In the genomic region with DNA sequence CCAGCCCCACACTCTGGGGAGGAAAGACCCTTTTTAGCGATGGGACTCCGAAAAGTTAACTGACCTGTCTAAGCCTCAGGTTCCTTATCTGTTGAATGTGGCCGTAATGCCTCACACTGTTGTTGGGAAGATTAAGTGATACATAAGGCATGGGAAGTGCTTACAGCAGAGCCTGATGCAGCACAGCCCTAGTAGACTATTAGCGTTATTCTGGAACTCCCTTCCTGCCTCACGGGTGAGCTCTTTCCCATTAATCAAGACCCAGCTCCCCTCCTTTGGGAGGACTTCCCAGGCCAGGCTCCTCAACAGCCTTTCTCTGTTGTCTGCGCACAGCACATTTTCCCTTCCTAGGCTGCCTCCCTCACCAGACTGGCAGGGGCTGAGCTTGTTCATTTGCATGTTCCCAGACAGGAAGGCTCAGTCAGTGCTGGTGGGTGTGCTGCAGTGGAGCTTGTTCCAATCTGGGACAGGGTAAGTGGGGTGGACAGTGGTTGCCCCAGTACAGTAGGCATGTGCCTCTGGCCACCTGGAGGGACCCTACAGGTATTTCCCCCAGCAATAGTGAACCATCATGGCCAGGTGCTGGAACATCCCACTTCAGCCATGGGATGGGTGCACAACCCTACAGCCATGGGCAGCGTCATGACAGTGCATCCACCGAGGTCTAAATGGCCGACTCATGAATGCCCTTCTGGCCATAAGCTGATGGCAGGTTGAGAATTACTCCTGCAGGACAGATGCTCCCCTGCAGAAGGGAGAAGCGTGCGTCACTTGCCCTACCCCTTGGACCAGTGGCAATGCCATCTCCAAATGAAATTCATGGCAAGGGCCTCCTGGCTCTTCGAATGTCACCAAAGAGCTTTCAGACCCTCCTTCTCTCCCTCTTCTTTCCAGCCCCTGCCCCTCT, we compare ENCODE assay signal across 9 cellular contexts. TPM values are rescaled to one million over a fixed set of nuclear protein-coding genes. Genes with fewer than 3 reads are reported as not detected.
DNase-seq lines count a peak whose midpoint lies in the region; ATAC-seq and TF ChIP-seq lines count a peak whose summit lies in the region.
"Had no signal": no experiment of that assay in that cellular context is flagged by ENCODE, and none has a peak within 500 bp of the region (broad histone marks: within the 10 kb centered on the region; RNA-seq: fewer than 3 reads in every experiment).

No MANE protein-coding gene starts in this region.

- H3K36me3 Mint-ChIP-seq in CD14-positive monocyte, result no peaks in the 10 kb centered on the region
- H3K36me3 Mint-ChIP-seq in activated CD4-positive, alpha-beta memory T cell treated with anti-CD3 and anti-CD28 coated beads for 36 hours, result no peaks in the 10 kb centered on the region

- DNase-seq in CD14-positive monocyte (ENCODE audit: low spot score) (no peak), left colon (no peak), NCI-H2227 treated with DMSO at 0.1 percent for 48 hours (lab: John Stamatoyannopoulos, UW) (no peak), NCI-H2029 treated with DMSO at 0.1 percent for 48 hours (lab: John Stamatoyannopoulos, UW) (no peak), NCI-H2107 (lab: John Stamatoyannopoulos, UW) (no peak), NOMO-1 treated with dmso at 0.1 percent for 144 hours (lab: John Stamatoyannopoulos, UW; ENCODE audit: unreplicated experiment) (no peak)
- peak; percentile 52 for DNase-seq in activated CD4-positive, alpha-beta memory T cell treated with anti-CD3 and anti-CD28 coated beads for 36 hours
- DNase-seq: NCI-H69 had no signal

- peak overlapping the region; percentile 88 to 96 (median 95) for H3K27ac Mint-ChIP-seq in CD14-positive monocyte
- peak overlapping the region; percentile 100 for H3K27ac Mint-ChIP-seq in activated CD4-positive, alpha-beta memory T cell treated with anti-CD3 and anti-CD28 coated beads for 36 hours

- H3K4me3 Mint-ChIP-seq in CD14-positive monocyte, result peak overlapping the region; percentile 69 to 78
- peak overlapping the region; percentile 67 for H3K4me3 Mint-ChIP-seq in activated CD4-positive, alpha-beta memory T cell treated with anti-CD3 and anti-CD28 coated beads for 36 hours

- ATAC-seq in GM19455 (IDR thresholded peaks at IDR 0.05; ENCODE audit: unreplicated experiment), result peak; percentile 17
- peak; percentile 13 for ATAC-seq in left colon

- peaks cover 0 to 7% (median 0%) of the 10 kb centered on the region in 3 donors for H3K27me3 Mint-ChIP-seq in CD14-positive monocyte (ENCODE audit: low read depth in 3 of 3)
- no peaks in the 10 kb centered on the region for H3K27me3 Mint-ChIP-seq in activated CD4-positive, alpha-beta memory T cell treated with anti-CD3 and anti-CD28 coated beads for 36 hours

- POLR2A ChIA-PET in activated CD4-positive, alpha-beta memory T cell treated with anti-CD3 and anti-CD28 coated beads for 36 hours (lab: Charles Lee), result interaction anchor here (0.7 to 3.1 kb wide), 4 partner anchors 8 to 33 kb away, joined by 4 to 34 read pairs (median 9); no protein-coding TSS in a partner anchor

- peaks cover 0 to 2% (median 0%) of the 10 kb centered on the region in 7 donors for H3K9me3 Mint-ChIP-seq in CD14-positive monocyte
- H3K9me3 Mint-ChIP-seq in activated CD4-positive, alpha-beta memory T cell treated with anti-CD3 and anti-CD28 coated beads for 36 hours, result no peaks in the 10 kb centered on the region

- intact Hi-C loops in CD14-positive monocyte (cut with micrococcal nuclease), result loop anchor here in 1 of 2 donors (10.0 kb wide), 1 partner anchor 76 kb away; no protein-coding TSS in a partner anchor
- intact Hi-C loops in activated CD4-positive, alpha-beta memory T cell treated with anti-CD3 and anti-CD28 coated beads for 36 hours (cut with micrococcal nuclease), result loop anchor here (1.0 to 2.0 kb wide), 4 partner anchors 8 to 33 kb away; no protein-coding TSS in a partner anchor
- intact Hi-C loops in left colon (cut with DNase I, micrococcal nuclease), result no loop called here

- CTCF ChIA-PET in activated CD4-positive, alpha-beta memory T cell treated with anti-CD3 and anti-CD28 coated beads for 36 hours (lab: Charles Lee), result interaction anchor here (0.8 to 4.3 kb wide), 7 partner anchors 9 to 554 kb away, joined by 3 to 30 read pairs (median 6); no protein-coding TSS in a partner anchor

- no peak for TF ChIP-seq CTCF in CD14-positive monocyte (IDR thresholded peaks at IDR 0.05)

- H3K4me1 Mint-ChIP-seq in CD14-positive monocyte, result peaks cover 94% of the 10 kb centered on the region
- H3K4me1 Mint-ChIP-seq in activated CD4-positive, alpha-beta memory T cell treated with anti-CD3 and anti-CD28 coated beads for 36 hours (ENCODE audit: low read depth), result peaks cover 58% of the 10 kb centered on the region

RNA-seq across cellular contexts. Expression of a gene that starts 5.8 kb away (rescaled TPM):
- 10 to 100 TPM; 85.9 to 86.8 TPM for polyA plus RNA-seq in CD14-positive monocyte
- total RNA-seq in activated CD4-positive, alpha-beta memory T cell treated with anti-CD3 and anti-CD28 coated beads for 36 hours, result 100 to 1,000 TPM; 155 to 164 TPM
- total RNA-seq in left colon, result 1 to 10 TPM; 1.6 to 7.2 TPM

RNA-seq across cellular contexts. Expression of a gene that starts 57.6 kb away (rescaled TPM):
- polyA plus RNA-seq in CD14-positive monocyte, result 10 to 100 TPM; 13.2 to 16.4 TPM
- 10 to 100 TPM; 27.0 to 27.6 TPM for total RNA-seq in activated CD4-positive, alpha-beta memory T cell treated with anti-CD3 and anti-CD28 coated beads for 36 hours
- 10 to 100 TPM; 28.8 to 30.0 TPM for total RNA-seq in left colon

Comparison
In these comparisons a context has a peak if more than half of its experiments do, and no peak if none do; other contexts are left out.
1. RNA of a gene that starts 5.8 kb away (total RNA-seq): 155 to 164 TPM in activated CD4-positive, alpha-beta memory T cell treated with anti-CD3 and anti-CD28 coated beads for 36 hours; 1.6 to 7.2 TPM in left colon; every median in the first group is over 10 times any median in the second.